In the genomic region with DNA sequence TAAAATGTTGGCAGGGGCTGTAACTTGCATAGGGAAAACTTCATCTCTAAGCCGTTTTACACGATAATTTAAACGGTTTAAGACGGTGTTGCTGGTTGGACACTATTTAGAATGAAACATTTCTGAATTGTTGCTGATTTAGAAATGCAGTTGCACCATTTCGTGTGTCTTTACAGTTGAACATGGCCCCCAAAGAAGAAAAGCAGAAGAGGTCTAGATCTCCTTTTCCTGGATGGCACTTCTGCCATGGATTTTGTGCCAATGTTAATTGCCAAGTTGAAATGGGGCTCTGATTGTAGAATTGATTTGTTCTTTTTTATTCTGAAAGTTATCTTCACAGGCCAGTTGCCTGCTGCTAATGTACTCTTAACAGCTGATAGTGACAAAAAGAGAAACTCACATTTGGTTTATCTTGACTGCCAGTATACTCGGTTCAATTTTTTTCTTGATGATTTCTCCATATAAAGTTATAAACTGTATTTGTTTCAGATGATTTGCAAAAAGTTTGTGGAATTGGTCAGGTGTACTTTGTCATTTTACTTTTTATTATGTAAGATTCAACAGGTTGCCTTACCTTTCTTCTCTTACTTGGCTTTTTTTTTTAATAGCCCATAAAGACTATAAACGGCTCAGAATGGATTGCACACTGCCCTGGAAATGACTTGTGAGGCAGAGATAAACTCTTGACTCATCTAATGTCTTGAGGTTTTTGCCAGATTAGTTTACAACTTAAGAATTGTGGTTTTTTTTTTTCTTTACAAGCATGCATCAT, we compare ENCODE assay signal across 8 cellular contexts. TPM values are rescaled to one million over a fixed set of nuclear protein-coding genes. Genes with fewer than 3 reads are reported as not detected.
DNase-seq lines count a peak whose midpoint lies in the region; ATAC-seq and TF ChIP-seq lines count a peak whose summit lies in the region.

No MANE protein-coding gene starts in this region.

- peak overlapping the region; percentile 72 for H3K9ac ChIP-seq in HCT116 (ENCODE audit: low read length)

- H3K79me2 ChIP-seq in HCT116 (ENCODE audit: insufficient read depth, low read length) (peaks cover 59% of the 10 kb centered on the region), osteoblast (ENCODE audit: insufficient read depth, low read length) (peaks cover 53% of the 10 kb centered on the region)

- H3K9me3 ChIP-seq in HCT116 (ENCODE audit: control insufficient read depth in 1 of 2, insufficient read depth in 1 of 2, low read depth in 1 of 2, low read length in 2 of 2) (no peaks in the 10 kb centered on the region), esophagus squamous epithelium (no peaks in the 10 kb centered on the region), osteoblast (ENCODE audit: low read depth, low read length) (no peaks in the 10 kb centered on the region)

- no peaks in the 10 kb centered on the region for H3K9me2 ChIP-seq in HCT116 (ENCODE audit: insufficient read depth)

- no peaks in the 10 kb centered on the region for H3K27me3 Mint-ChIP-seq in T-cell

- DNase-seq in BJ (ENCODE audit: low read depth): no peak
- no peak for DNase-seq in HCT116 (ENCODE audit: low read depth, low spot score)
- DNase-seq in T-cell: no peak
- DNase-seq in esophagus squamous epithelium (lab: John Stamatoyannopoulos, UW): no peak
- peak; percentile 84 for DNase-seq in osteoblast (ENCODE audit: insufficient read length, low spot score, missing footprints)
- no peak for DNase-seq in DMS153 treated with DMSO at 0.1 percent for 48 hours (lab: John Stamatoyannopoulos, UW; ENCODE audit: unreplicated experiment)
- DNase-seq in NCI-H187 (lab: John Stamatoyannopoulos, UW): no peak

- H3K4me3 Mint-ChIP-seq in T-cell: peak overlapping the region; percentile 89 to 91 (median 90)

- no peaks in the 10 kb centered on the region for H3K36me3 Mint-ChIP-seq in T-cell

- ATAC-seq in HCT116 (no peak), T-cell (replicated peaks in 1 of 4) (no peak), HG02840 (IDR thresholded peaks at IDR 0.05; ENCODE audit: low FRiP score, unreplicated experiment) (no peak)

- TF ChIP-seq POLR2A in HCT116 (IDR thresholded peaks at IDR 0.05; ENCODE audit: borderline replicate concordance, extremely low read depth, insufficient read depth, insufficient read length) (no peak), esophagus squamous epithelium (IDR thresholded peaks at IDR 0.05) (no peak)

- H3K27ac ChIP-seq in HCT116 (ENCODE audit: low read depth, low read length): no peak overlapping the region
- peak overlapping the region; percentile 88 to 97 (median 95) for H3K27ac ChIP-seq in esophagus squamous epithelium
- peak overlapping the region; percentile 86 for H3K27ac ChIP-seq in osteoblast (ENCODE audit: low read depth, low read length)

- RAD21 ChIA-PET in HCT116 (lab: Charles Lee; ENCODE audit: low non-redundant PET in 1 of 2, low total read pairs in 2 of 2, uncharacterized antibody in 2 of 2, unreplicated experiment in 2 of 2): no interaction called here

- no peaks in the 10 kb centered on the region for H3K27me3 ChIP-seq in BJ (ENCODE audit: control insufficient read depth, insufficient read depth, low read length)
- no peaks in the 10 kb centered on the region for H3K27me3 ChIP-seq in HCT116 (ENCODE audit: insufficient read depth, low read length)
- no peaks in the 10 kb centered on the region for H3K27me3 ChIP-seq in esophagus squamous epithelium
- H3K27me3 ChIP-seq in osteoblast (ENCODE audit: insufficient read depth, low read length): no peaks in the 10 kb centered on the region

- peak overlapping the region; percentile 75 for H3K4me2 ChIP-seq in HCT116 (ENCODE audit: low read length)
- H3K4me2 ChIP-seq in osteoblast (ENCODE audit: insufficient read depth, low read length): peak overlapping the region; percentile 93

- H2AFZ ChIP-seq in HCT116 (ENCODE audit: low read depth, low read length, poor library complexity, severe bottlenecking) (no peak overlapping the region), osteoblast (ENCODE audit: low read length) (peak overlapping the region; percentile 91)

- POLR2A ChIA-PET in BJ (lab: Charles Lee): no interaction called here
- POLR2A ChIA-PET in HCT116 (lab: Charles Lee): no interaction called here
- POLR2A ChIA-PET in T-cell (lab: Charles Lee): interaction anchor here (0.6 kb wide), 4 partner anchors 392 to 516 kb away, joined by 3 to 8 read pairs (median 4); no protein-coding TSS in a partner anchor

- WGBS in esophagus squamous epithelium, 2 donors: 1 to 3% methylated on average over 7 of the region's 7 CpGs

- peaks cover 9 to 25% of the 10 kb centered on the region in 2 experiments for H3K4me1 ChIP-seq in HCT116 (ENCODE audit: control insufficient read depth in 1 of 2, insufficient read depth in 2 of 2, low read length in 2 of 2)
- H3K4me1 ChIP-seq in esophagus squamous epithelium: peaks cover 10 to 52% (median 17%) of the 10 kb centered on the region in 3 donors
- H3K4me1 ChIP-seq in osteoblast (ENCODE audit: insufficient read depth, low read length): peaks cover 31% of the 10 kb centered on the region

- peaks cover 22 to 42% (median 40%) of the 10 kb centered on the region in 3 donors for H3K4me1 Mint-ChIP-seq in T-cell

- H3K36me3 ChIP-seq in BJ (ENCODE audit: control insufficient read depth, insufficient read depth, low read length) (no peaks in the 10 kb centered on the region), HCT116 (ENCODE audit: control insufficient read depth in 1 of 2, insufficient read depth in 2 of 2, low read length in 2 of 2) (no peaks in the 10 kb centered on the region), esophagus squamous epithelium (no peaks in the 10 kb centered on the region), osteoblast (ENCODE audit: insufficient read depth, low read length) (no peaks in the 10 kb centered on the region)

- intact Hi-C loops in HCT116 (cut with micrococcal nuclease) (loop anchor here (5.0 kb wide), 1 partner anchor 57 kb away; no protein-coding TSS in a partner anchor), esophagus squamous epithelium (cut with DNase I) (no loop called here)

- H3K27ac Mint-ChIP-seq in T-cell: peak overlapping the region; percentile 16 to 66

- no peak for TF ChIP-seq CTCF in BJ (IDR thresholded peaks at IDR 0.05; ENCODE audit: insufficient read depth, low read depth, low read length)
- no peak for TF ChIP-seq CTCF in HCT116 (IDR thresholded peaks at IDR 0.05 in 2 of 3, conservative IDR thresholded peaks at IDR 0.05 in 1 of 3; ENCODE audit: borderline replicate concordance in 1 of 3, insufficient read depth in 1 of 3, low read depth in 2 of 3, low read length in 2 of 3)
- no peak for TF ChIP-seq CTCF in esophagus squamous epithelium (IDR thresholded peaks at IDR 0.05)
- no peak for TF ChIP-seq CTCF in osteoblast (IDR thresholded peaks at IDR 0.05; ENCODE audit: extremely low read depth, low read depth, low read length)

- TSS peak; percentile 63 for BruUV-seq in HCT116 (replicated peaks; lab: Mats Ljungman, UMichigan)

- no peaks in the 10 kb centered on the region for H3K9me3 Mint-ChIP-seq in T-cell

- H3K4me3 ChIP-seq in BJ (ENCODE audit: low read depth, low read length) (peak overlapping the region; percentile 51), HCT116 (replicated peaks in 1 of 2; ENCODE audit: low read depth in 1 of 2, low read length in 2 of 2) (peak overlapping the region; percentile 70 to 83), esophagus squamous epithelium (peak overlapping the region; percentile 77 to 96 (median 82)), osteoblast (ENCODE audit: insufficient read depth, low read length) (peak overlapping the region; percentile 94)

- H4K20me1 ChIP-seq in HCT116 (ENCODE audit: insufficient read depth) (peaks cover 6% of the 10 kb centered on the region; the same call in 1 of the 2 replicates), osteoblast (ENCODE audit: insufficient read depth, low read length) (peaks cover 28% of the 10 kb centered on the region)

- TF ChIP-seq RAD21 in HCT116 (IDR thresholded peaks at IDR 0.05; ENCODE audit: low read depth): no peak

- CTCF ChIA-PET in BJ (lab: Yijun Ruan, JAX) (interaction anchor here (0.9 to 1.0 kb wide), 2 partner anchors 58 to 234 kb away, joined by 3 read pairs; no protein-coding TSS in a partner anchor), HCT116 (lab: Charles Lee) (no interaction called here), T-cell (lab: Charles Lee) (interaction anchor here (0.6 to 1.0 kb wide), 5 partner anchors 9 to 1149 kb away, joined by 3 to 8 read pairs (median 4); no protein-coding TSS in a partner anchor)

TF ChIP-seq in HCT116, 20 proteins besides CTCF, POLR2A, EP300 and RAD21 (continues in another document):
- TF ChIP-seq ZNF274 (IDR thresholded peaks at IDR 0.05; ENCODE audit: low read depth, low read length) (no peak), SIN3A (IDR thresholded peaks at IDR 0.05; ENCODE audit: low read depth) (no peak; the same call in 1 of the 2 replicates)

RNA-seq across cellular contexts. Expression of gene APPL1, which starts 1.4 kb away (rescaled TPM):
- 14.1 and 20.6 TPM in 2 replicates for polyA plus RNA-seq in BJ (2011; rRNA removed)
- 23.4 and 30.7 TPM in 2 replicates for polyA minus RNA-seq in BJ (2011; rRNA and poly(A)+ RNA removed)
- total RNA-seq in HCT116 (2021; ENCODE audit: unreplicated experiment) (30.8 TPM), T-cell (10 to 100 TPM; 23.4 to 30.9 (median 26.8) TPM), esophagus squamous epithelium (10 to 100 TPM; 27.2 to 54.2 (median 41.4) TPM), osteoblast (53.6 and 63.9 TPM in 2 replicates)
- polyA plus RNA-seq in HCT116 (2012): 6.0 and 9.5 TPM in 2 replicates

RNA-seq across cellular contexts. Expression of gene HESX1, which starts 29.1 kb away (rescaled TPM):
- polyA plus RNA-seq in BJ (2011; rRNA removed): 0.25 and 0.40 TPM in 2 replicates
- not detected in 2 replicates for polyA minus RNA-seq in BJ (2011; rRNA and poly(A)+ RNA removed)
- 2.1 TPM for total RNA-seq in HCT116 (2021; ENCODE audit: unreplicated experiment)
- polyA plus RNA-seq in HCT116 (2012): 0.80 and 2.5 TPM in 2 replicates
- under 1 TPM in 1 of 5 donors, not detected in 4; 0.49 TPM for total RNA-seq in T-cell
- 1 to 10 TPM in 1 of 4 donors, not detected in 3; 1.3 TPM for total RNA-seq in esophagus squamous epithelium
- total RNA-seq in osteoblast: 0.29 and 0.72 TPM in 2 replicates

Comparison
In these comparisons a context has a peak if more than half of its experiments do, and no peak if none do; other contexts are left out.
1. POLR2A ChIA-PET loops: an anchor here in T-cell (0.6 kb wide); none called in BJ and HCT116.